20 cellular contexts compared by ENCODE assay signal in the genomic region with DNA sequence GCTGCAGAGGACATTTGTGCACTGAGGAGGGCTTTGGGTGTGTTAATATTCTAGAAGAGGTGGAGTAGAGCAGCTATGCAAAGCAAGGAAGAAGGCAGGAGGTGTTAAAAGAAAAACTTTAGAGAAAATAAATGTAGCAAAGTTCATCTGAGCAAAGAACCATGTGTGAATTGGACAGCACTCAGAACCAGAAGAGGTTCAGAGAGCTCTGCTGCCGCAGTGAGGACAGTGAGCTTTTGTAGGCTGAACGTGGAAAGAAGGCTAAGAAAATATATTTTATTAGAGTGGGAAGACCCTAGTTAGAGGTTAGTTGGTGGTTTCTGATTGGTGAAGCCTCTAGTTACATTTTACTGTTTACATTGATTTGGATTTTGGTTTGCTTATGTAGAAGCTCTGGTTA.
"Had no signal": no experiment of that assay in that cellular context is flagged by ENCODE, and none has a peak within 500 bp of the region (broad histone marks: within the 10 kb centered on the region; RNA-seq: fewer than 3 reads in every experiment).

No MANE protein-coding gene starts in this region.

- H3K27me3 ChIP-seq: body of pancreas, gastrocnemius medialis, heart right ventricle, neutrophil, transverse colon, vagina had no signal

- H3K36me3 ChIP-seq: gastrocnemius medialis, transverse colon, vagina had no signal

- H3K4me3 ChIP-seq: body of pancreas, gastrocnemius medialis, heart right ventricle, transverse colon, vagina had no signal

- H3K27ac Mint-ChIP-seq: activated CD4-positive, alpha-beta T cell treated with anti-CD3 and anti-CD28 coated beads, Interleukin-2, amount 10 ng/mL, durations not matched to agents 7 days and 5 days; activated naive CD8-positive, alpha-beta T cell treated with anti-CD3 and anti-CD28 coated beads for 36 hours had no signal

- H3K27ac ChIP-seq: body of pancreas, epithelial cell of prostate, gastrocnemius medialis, neutrophil, transverse colon, vagina had no signal

- H3K9me3 Mint-ChIP-seq: activated CD4-positive, alpha-beta T cell treated with anti-CD3 and anti-CD28 coated beads, Interleukin-2, amount 10 ng/mL, durations not matched to agents 7 days and 5 days; activated naive CD8-positive, alpha-beta T cell treated with anti-CD3 and anti-CD28 coated beads for 36 hours; activated T-cell treated with anti-CD3 and anti-CD28 coated beads, Interleukin-2, amount 50 U/mL, for 4 hours; naive thymus-derived CD4-positive, alpha-beta T cell had no signal

- H3K4me3 Mint-ChIP-seq: activated CD4-positive, alpha-beta T cell treated with anti-CD3 and anti-CD28 coated beads, Interleukin-2, amount 10 ng/mL, durations not matched to agents 7 days and 5 days; activated naive CD8-positive, alpha-beta T cell treated with anti-CD3 and anti-CD28 coated beads for 36 hours; activated T-cell treated with anti-CD3 and anti-CD28 coated beads, Interleukin-2, amount 50 U/mL, for 4 hours; naive thymus-derived CD4-positive, alpha-beta T cell had no signal

- ATAC-seq: activated T-cell treated with anti-CD3 and anti-CD28 coated beads, Interleukin-2, amount 50 U/mL, for 4 hours; body of pancreas; gastrocnemius medialis; heart right ventricle; naive thymus-derived CD4-positive, alpha-beta T cell had no signal

- H3K9me3 ChIP-seq: body of pancreas, gastrocnemius medialis, heart right ventricle, neutrophil, transverse colon, vagina had no signal

- H3K4me1 Mint-ChIP-seq: activated CD4-positive, alpha-beta T cell treated with anti-CD3 and anti-CD28 coated beads, Interleukin-2, amount 10 ng/mL, durations not matched to agents 7 days and 5 days; activated naive CD8-positive, alpha-beta T cell treated with anti-CD3 and anti-CD28 coated beads for 36 hours had no signal

- H3K27me3 Mint-ChIP-seq: activated CD4-positive, alpha-beta T cell treated with anti-CD3 and anti-CD28 coated beads, Interleukin-2, amount 10 ng/mL, durations not matched to agents 7 days and 5 days; activated naive CD8-positive, alpha-beta T cell treated with anti-CD3 and anti-CD28 coated beads for 36 hours; naive thymus-derived CD4-positive, alpha-beta T cell had no signal

- DNase-seq: activated CD4-positive, alpha-beta T cell treated with anti-CD3 and anti-CD28 coated beads, Interleukin-2, amount 10 ng/mL, durations not matched to agents 7 days and 5 days; activated effector memory CD4-positive, alpha-beta T cell treated with Interleukin-2 at 50 U/mL for 16 hours; activated naive CD8-positive, alpha-beta T cell treated with anti-CD3 and anti-CD28 coated beads for 36 hours; activated T-cell treated with anti-CD3 and anti-CD28 coated beads, Interleukin-2, amount 50 U/mL, for 4 hours; amygdala; body of pancreas; central memory CD4-positive, alpha-beta T cell; cortex of kidney; effector CD8-positive, alpha-beta T cell; gastrocnemius medialis; heart right ventricle; naive thymus-derived CD4-positive, alpha-beta T cell; stimulated activated CD4-positive, alpha-beta T cell treated with anti-CD3 and anti-CD28 coated beads, Interleukin-12 subunit alpha, Interleukin-12 subunit beta, amount 100 ng/mL, for 4 hours; stimulated activated CD4-positive, alpha-beta T cell treated with anti-CD3 and anti-CD28 coated beads, Interleukin-2, amount 100 ng/mL, for 24 hours; stimulated activated naive CD4-positive, alpha-beta T cell; T-helper 2 cell; transverse colon had no signal
